Comparison of ENCODE assay signal across 8 cellular contexts in the genomic region with DNA sequence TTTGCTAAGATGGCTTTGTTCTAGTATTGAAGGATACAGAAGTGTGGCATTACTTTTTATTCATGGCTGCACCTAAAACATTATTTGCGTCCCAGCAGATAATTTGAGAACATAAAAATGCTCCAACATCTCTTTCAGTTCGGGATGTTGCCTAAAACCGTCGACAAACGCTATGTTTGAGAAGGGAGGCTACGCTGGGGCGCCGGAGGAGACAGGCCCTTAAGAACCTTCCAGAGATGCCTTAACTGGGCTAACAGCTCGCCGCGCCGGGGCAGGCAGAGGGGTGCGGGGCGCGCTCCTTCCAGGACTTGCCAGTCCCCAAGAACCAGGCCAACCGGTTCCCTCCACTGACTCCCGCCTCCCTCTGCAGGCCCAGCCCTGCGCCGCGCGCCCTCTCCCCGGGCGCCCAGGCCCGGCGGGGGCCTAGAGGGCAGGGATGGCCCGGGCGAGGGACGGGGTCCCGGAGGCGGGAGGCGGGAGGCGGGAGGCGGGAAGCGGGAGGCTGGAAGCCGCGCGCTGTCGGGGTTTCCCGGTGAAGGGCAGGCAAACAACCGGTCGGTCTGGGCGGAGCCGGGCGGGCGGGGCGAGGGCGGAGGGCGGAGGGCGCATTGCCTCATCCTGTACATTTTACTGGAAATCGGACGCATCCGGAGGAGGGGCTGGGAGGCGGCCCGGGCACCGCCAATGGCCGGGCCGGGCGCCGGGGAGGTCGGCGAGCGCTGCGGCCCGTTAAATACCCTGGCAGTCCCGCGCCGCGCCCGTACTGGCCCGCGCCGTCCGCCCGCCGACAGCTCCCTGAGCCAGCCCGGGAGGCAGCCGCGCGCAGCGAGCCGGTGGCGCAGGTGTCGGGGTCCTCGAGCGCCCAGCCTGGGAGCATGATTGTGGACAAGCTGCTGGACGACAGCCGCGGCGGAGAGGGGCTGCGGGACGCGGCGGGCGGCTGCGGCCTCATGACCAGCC. TPM values are rescaled to one million over a fixed set of nuclear protein-coding genes. Genes with fewer than 3 reads are reported as not detected.
DNase-seq lines count a peak whose midpoint lies in the region; ATAC-seq and TF ChIP-seq lines count a peak whose summit lies in the region.

A gene with protein sequence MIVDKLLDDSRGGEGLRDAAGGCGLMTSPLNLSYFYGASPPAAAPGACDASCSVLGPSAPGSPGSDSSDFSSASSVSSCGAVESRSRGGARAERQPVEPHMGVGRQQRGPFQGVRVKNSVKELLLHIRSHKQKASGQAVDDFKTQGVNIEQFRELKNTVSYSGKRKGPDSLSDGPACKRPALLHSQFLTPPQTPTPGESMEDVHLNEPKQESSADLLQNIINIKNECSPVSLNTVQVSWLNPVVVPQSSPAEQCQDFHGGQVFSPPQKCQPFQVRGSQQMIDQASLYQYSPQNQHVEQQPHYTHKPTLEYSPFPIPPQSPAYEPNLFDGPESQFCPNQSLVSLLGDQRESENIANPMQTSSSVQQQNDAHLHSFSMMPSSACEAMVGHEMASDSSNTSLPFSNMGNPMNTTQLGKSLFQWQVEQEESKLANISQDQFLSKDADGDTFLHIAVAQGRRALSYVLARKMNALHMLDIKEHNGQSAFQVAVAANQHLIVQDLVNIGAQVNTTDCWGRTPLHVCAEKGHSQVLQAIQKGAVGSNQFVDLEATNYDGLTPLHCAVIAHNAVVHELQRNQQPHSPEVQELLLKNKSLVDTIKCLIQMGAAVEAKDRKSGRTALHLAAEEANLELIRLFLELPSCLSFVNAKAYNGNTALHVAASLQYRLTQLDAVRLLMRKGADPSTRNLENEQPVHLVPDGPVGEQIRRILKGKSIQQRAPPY (plus strand): TSS at position 761 of the 960 bp plus-strand sequence. CDS start 115 bp downstream, at position 876.

- H3K4me3 Mint-ChIP-seq in progenitor cell of endocrine pancreas (ENCODE audit: low read depth): peak within 1 kb of the TSS; percentile 96

- no peak for TF ChIP-seq CTCF in GM12875 (IDR thresholded peaks at IDR 0.05; ENCODE audit: borderline replicate concordance, insufficient read depth, low read depth, low read length)
- TF ChIP-seq CTCF in left ventricle myocardium inferior (IDR thresholded peaks at IDR 0.05; ENCODE audit: borderline replicate concordance): no peak
- no peak for TF ChIP-seq CTCF in progenitor cell of endocrine pancreas (IDR thresholded peaks at IDR 0.05; ENCODE audit: unreplicated experiment)
- no peak for TF ChIP-seq CTCF in upper lobe of right lung (IDR thresholded peaks at IDR 0.05)

- H3K9me3 Mint-ChIP-seq in progenitor cell of endocrine pancreas (ENCODE audit: low read depth): no peaks in the 10 kb centered on the region

- H3K9me3 ChIP-seq in left ventricle myocardium inferior (replicated peaks): no peaks in the 10 kb centered on the region
- no peaks in the 10 kb centered on the region for H3K9me3 ChIP-seq in upper lobe of right lung

- peak; percentile 79 for ATAC-seq in HG02759 (IDR thresholded peaks at IDR 0.05; ENCODE audit: unreplicated experiment)
- peak; percentile 94 for ATAC-seq in upper lobe of right lung

- peaks cover 37% of the 10 kb centered on the region for H3K4me1 Mint-ChIP-seq in progenitor cell of endocrine pancreas (ENCODE audit: low read depth)

- H3K4me3 ChIP-seq in GM12875 (ENCODE audit: low read depth, low read length) (peak within 1 kb of the TSS; percentile 88), left ventricle myocardium inferior (peak within 1 kb of the TSS; percentile 95), upper lobe of right lung (peak within 1 kb of the TSS; percentile 92)

- DNase-seq in NCI-H1436 (lab: John Stamatoyannopoulos, UW): peak; percentile 73
- peak; percentile 89 for DNase-seq in amniotic epithelial cell (ENCODE audit: low read depth)
- DNase-seq in left ventricle myocardium inferior: peak; percentile 97
- DNase-seq in progenitor cell of endocrine pancreas (ENCODE audit: low spot score, unreplicated experiment): peak; percentile 83
- DNase-seq in upper lobe of right lung: peak; percentile 99

- H3K36me3 Mint-ChIP-seq in progenitor cell of endocrine pancreas (ENCODE audit: insufficient read depth): peaks cover 23% of the 10 kb centered on the region

- H3K27ac ChIP-seq in left ventricle myocardium inferior (replicated peaks) (peak within 1 kb of the TSS; percentile 99), upper lobe of right lung (peak within 1 kb of the TSS; percentile 99)

- H3K27me3 ChIP-seq in left ventricle myocardium inferior (ENCODE audit: low read depth): no peaks in the 10 kb centered on the region
- H3K27me3 ChIP-seq in upper lobe of right lung: no peaks in the 10 kb centered on the region

- intact Hi-C loops in T-helper 1 cell treated with Interleukin-12 subunit alpha and Interleukin-12 subunit beta and Interleukin-4 antibody, amounts not matched to agents 30 ng/mL and 1 ng/mL, for 36 hours (cut with micrococcal nuclease): no loop called here
- intact Hi-C loops in left ventricle myocardium inferior (cut with micrococcal nuclease) (no loop called here), upper lobe of right lung (cut with DNase I) (no loop called here)

- H3K4me1 ChIP-seq in left ventricle myocardium inferior (peaks cover 51% of the 10 kb centered on the region), upper lobe of right lung (peaks cover 35% of the 10 kb centered on the region)

- no peaks in the 10 kb centered on the region for H3K27me3 Mint-ChIP-seq in progenitor cell of endocrine pancreas

- peak within 1 kb of the TSS; percentile 95 for H3K27ac Mint-ChIP-seq in progenitor cell of endocrine pancreas

- peaks cover 23% of the 10 kb centered on the region for H3K36me3 ChIP-seq in left ventricle myocardium inferior
- H3K36me3 ChIP-seq in upper lobe of right lung: peaks cover 26% of the 10 kb centered on the region

RNA-seq across cellular contexts. Expression of the gene that starts here (rescaled TPM):
- 137 and 149 TPM in 2 replicates for total RNA-seq in T-helper 1 cell treated with Interleukin-12 subunit alpha and Interleukin-12 subunit beta and Interleukin-4 antibody, amounts not matched to agents 30 ng/mL and 1 ng/mL, for 36 hours
- total RNA-seq in left ventricle myocardium inferior (15.0 TPM), progenitor cell of endocrine pancreas (13.3 and 13.5 TPM in 2 replicates), upper lobe of right lung (87.7 TPM)

Comparison
In these comparisons a context has a peak if more than half of its experiments do, and no peak if none do; other contexts are left out.
1. Peak in every context shown above with its lines: DNase-seq, ATAC-seq, H3K4me3 ChIP-seq and H3K27ac ChIP-seq.